In genomic region chr17:76781056-76781982, GRCh38 we compare ENCODE assay signal across 1 cellular context.
TF ChIP-seq lines count a peak whose summit lies in the region.

No MANE protein-coding gene starts in this region.

TF ChIP-seq in HepG2, 621 proteins besides CTCF, POLR2A, EP300 and RAD21:
- TF ChIP-seq STAG1 (CRISPR knock-in tag; IDR thresholded peaks at IDR 0.05) = peak; percentile 48
- TF ChIP-seq MYPOP (CRISPR knock-in tag; IDR thresholded peaks at IDR 0.05) = no peak
- peak; percentile 73 for TF ChIP-seq ZNF121 (CRISPR knock-in tag; IDR thresholded peaks at IDR 0.05)
- no peak for TF ChIP-seq ZUFSP (CRISPR knock-in tag; IDR thresholded peaks at IDR 0.05; ENCODE audit: borderline replicate concordance)
- no peak for TF ChIP-seq PAF1 (CRISPR knock-in tag; IDR thresholded peaks at IDR 0.05)
- TF ChIP-seq NFIB (CRISPR knock-in tag; IDR thresholded peaks at IDR 0.05; ENCODE audit: borderline replicate concordance) = no peak
- no peak for TF ChIP-seq SP5 (CRISPR knock-in tag; IDR thresholded peaks at IDR 0.05; ENCODE audit: borderline replicate concordance, low read depth)
- TF ChIP-seq THAP7 (CRISPR knock-in tag; IDR thresholded peaks at IDR 0.05) = 0 out of 2 replicates have a peak, but pooled peaks have one; percentile 40
- TF ChIP-seq TEAD3 (CRISPR knock-in tag; optimal IDR thresholded peaks at IDR 0.05; ENCODE audit: borderline replicate concordance) = peak; percentile 28
